Comparison of ENCODE assay signal across 8 cellular contexts in genomic region chr13:48235100-48235813, GRCh38. TPM values are rescaled to one million over a fixed set of nuclear protein-coding genes. Genes with fewer than 3 reads are reported as not detected.
DNase-seq lines count a peak whose midpoint lies in the region; ATAC-seq and TF ChIP-seq lines count a peak whose summit lies in the region.

No MANE protein-coding gene starts in this region.

- peak overlapping the region; percentile 99 for H3K4me3 ChIP-seq in CD4-positive, CD25-positive, alpha-beta regulatory T cell (ENCODE audit: low read depth, low read length)
- peak overlapping the region; percentile 60 for H3K4me3 ChIP-seq in parathyroid adenoma (ENCODE audit: low read depth, low read length)

- H3K27ac ChIP-seq in CD4-positive, CD25-positive, alpha-beta regulatory T cell (ENCODE audit: insufficient read depth, low read length, poor library complexity, severe bottlenecking), result peak overlapping the region; percentile 92
- peak overlapping the region; percentile 75 for H3K27ac ChIP-seq in parathyroid adenoma

- H3K4me1 Mint-ChIP-seq in CD4-positive, CD25-positive, alpha-beta regulatory T cell, result peaks cover 14 to 72% (median 56%) of the 10 kb centered on the region in 4 donors
- H3K4me1 Mint-ChIP-seq in activated CD8-positive, alpha-beta T cell treated with anti-CD3 and anti-CD28 coated beads, Interleukin-2, amount 10 ng/mL, durations not matched to agents 7 days and 5 days (ENCODE audit: low read depth), result peaks cover 48% of the 10 kb centered on the region

- H3K9me3 Mint-ChIP-seq in CD4-positive, CD25-positive, alpha-beta regulatory T cell, result no peaks in the 10 kb centered on the region
- no peaks in the 10 kb centered on the region for H3K9me3 Mint-ChIP-seq in activated CD8-positive, alpha-beta T cell treated with anti-CD3 and anti-CD28 coated beads, Interleukin-2, amount 10 ng/mL, durations not matched to agents 7 days and 5 days (ENCODE audit: insufficient read depth)

- ATAC-seq in CD4-positive, CD25-positive, alpha-beta regulatory T cell (ENCODE audit: low read depth in 2 of 2), result no peak
- peak; percentile 73 for ATAC-seq in GM18868 (IDR thresholded peaks at IDR 0.05; ENCODE audit: unreplicated experiment)
- peak; percentile 62 for ATAC-seq in HG03575 (IDR thresholded peaks at IDR 0.05; ENCODE audit: extremely low read depth, insufficient number of reproducible peaks, low FRiP score, unreplicated experiment)
- no peak for ATAC-seq in activated CD8-positive, alpha-beta T cell treated with anti-CD3 and anti-CD28 coated beads, Interleukin-2, amount 10 ng/mL, durations not matched to agents 7 days and 5 days
- ATAC-seq in GM19467 (IDR thresholded peaks at IDR 0.05; ENCODE audit: unreplicated experiment), result no peak

- POLR2A ChIA-PET in activated CD8-positive, alpha-beta T cell treated with anti-CD3 and anti-CD28 coated beads, Interleukin-2, amount 10 ng/mL, durations not matched to agents 7 days and 5 days (lab: Charles Lee), result interaction anchor here (0.6 to 2.6 kb wide), 10 partner anchors 9 to 109 kb away, joined by 3 to 18 read pairs (median 4); no protein-coding TSS in a partner anchor

- peaks cover 27% of the 10 kb centered on the region for H3K36me3 Mint-ChIP-seq in CD4-positive, CD25-positive, alpha-beta regulatory T cell
- H3K36me3 Mint-ChIP-seq in activated CD8-positive, alpha-beta T cell treated with anti-CD3 and anti-CD28 coated beads, Interleukin-2, amount 10 ng/mL, durations not matched to agents 7 days and 5 days (ENCODE audit: low read depth), result peaks cover 37% of the 10 kb centered on the region

- DNase-seq in CD4-positive, CD25-positive, alpha-beta regulatory T cell, result peak in 2 of 3 donors; percentile 32 to 56
- no peak for DNase-seq in activated CD8-positive, alpha-beta T cell treated with anti-CD3 and anti-CD28 coated beads, Interleukin-2, amount 10 ng/mL, durations not matched to agents 7 days and 5 days
- DNase-seq in globus pallidus (ENCODE audit: low spot score) (peak; percentile 58), HuH-7.5 (ENCODE audit: low spot score) (no peak)

- H2AFZ ChIP-seq in parathyroid adenoma, result no peak overlapping the region

- no peaks in the 10 kb centered on the region for H3K9me3 ChIP-seq in CD4-positive, CD25-positive, alpha-beta regulatory T cell (ENCODE audit: control insufficient read depth in 2 of 2, low read length in 2 of 2)
- H3K9me3 ChIP-seq in parathyroid adenoma (ENCODE audit: control insufficient read depth, low read length), result no peaks in the 10 kb centered on the region

- CTCF ChIA-PET in activated CD8-positive, alpha-beta T cell treated with anti-CD3 and anti-CD28 coated beads, Interleukin-2, amount 10 ng/mL, durations not matched to agents 7 days and 5 days (lab: Charles Lee), result interaction anchor here (0.7 to 5.8 kb wide), 15 partner anchors 12 to 345 kb away, joined by 3 to 53 read pairs (median 5); partner anchors contain the start of gene MED4

- no peaks in the 10 kb centered on the region for H3K27me3 ChIP-seq in CD4-positive, CD25-positive, alpha-beta regulatory T cell (ENCODE audit: control insufficient read depth, insufficient read depth, low read length)
- no peaks in the 10 kb centered on the region for H3K27me3 ChIP-seq in parathyroid adenoma (ENCODE audit: control insufficient read depth, insufficient read depth, low read length)

- peaks cover 65% of the 10 kb centered on the region for H3K4me1 ChIP-seq in CD4-positive, CD25-positive, alpha-beta regulatory T cell (ENCODE audit: control insufficient read depth, insufficient read depth, low read length, poor library complexity, severe bottlenecking)
- peaks cover 4% of the 10 kb centered on the region for H3K4me1 ChIP-seq in parathyroid adenoma

- peak overlapping the region; percentile 84 to 99 (median 92) for H3K27ac Mint-ChIP-seq in CD4-positive, CD25-positive, alpha-beta regulatory T cell
- no peak overlapping the region for H3K27ac Mint-ChIP-seq in activated CD8-positive, alpha-beta T cell treated with anti-CD3 and anti-CD28 coated beads, Interleukin-2, amount 10 ng/mL, durations not matched to agents 7 days and 5 days

- H3K36me3 ChIP-seq in CD4-positive, CD25-positive, alpha-beta regulatory T cell (ENCODE audit: control insufficient read depth, insufficient read depth, low read length), result peaks cover 21% of the 10 kb centered on the region
- no peaks in the 10 kb centered on the region for H3K36me3 ChIP-seq in parathyroid adenoma (ENCODE audit: control insufficient read depth, insufficient read depth, low read length)

- peaks cover 8% of the 10 kb centered on the region for H3K27me3 Mint-ChIP-seq in CD4-positive, CD25-positive, alpha-beta regulatory T cell
- no peaks in the 10 kb centered on the region for H3K27me3 Mint-ChIP-seq in activated CD8-positive, alpha-beta T cell treated with anti-CD3 and anti-CD28 coated beads, Interleukin-2, amount 10 ng/mL, durations not matched to agents 7 days and 5 days (ENCODE audit: low read depth)

- peak overlapping the region; percentile 86 for H3K4me2 ChIP-seq in parathyroid adenoma (ENCODE audit: low read length)

- peak overlapping the region; percentile 92 to 100 (median 98) for H3K4me3 Mint-ChIP-seq in CD4-positive, CD25-positive, alpha-beta regulatory T cell
- H3K4me3 Mint-ChIP-seq in activated CD8-positive, alpha-beta T cell treated with anti-CD3 and anti-CD28 coated beads, Interleukin-2, amount 10 ng/mL, durations not matched to agents 7 days and 5 days, result peak overlapping the region; percentile 94

- H3K79me2 ChIP-seq in parathyroid adenoma, result peaks cover 9% of the 10 kb centered on the region

- no peak overlapping the region for H3K9ac ChIP-seq in parathyroid adenoma

- TF ChIP-seq CTCF in parathyroid adenoma (IDR thresholded peaks at IDR 0.05), result no peak

RNA-seq across cellular contexts. Expression of gene ITM2B, which starts 2.3 kb away (rescaled TPM):
- total RNA-seq in CD4-positive, CD25-positive, alpha-beta regulatory T cell, result 324 TPM
- polyA plus RNA-seq in CD4-positive, CD25-positive, alpha-beta regulatory T cell, result 1,000 to 10,000 TPM; 1,031 to 1,148 (median 1,078) TPM
- 100 to 1,000 TPM; 243 to 244 TPM for total RNA-seq in activated CD8-positive, alpha-beta T cell treated with anti-CD3 and anti-CD28 coated beads, Interleukin-2, amount 10 ng/mL, durations not matched to agents 7 days and 5 days

Comparison
In these comparisons a context has a peak if more than half of its experiments do, and no peak if none do; other contexts are left out.
1. ATAC-seq: peak in GM18868 (single experiment) and HG03575 (single experiment); none in CD4-positive, CD25-positive, alpha-beta regulatory T cell (0 of 2), activated CD8-positive, alpha-beta T cell treated with anti-CD3 and anti-CD28 coated beads, Interleukin-2, amount 10 ng/mL, durations not matched to agents 7 days and 5 days (single experiment) and GM19467 (single experiment).
2. DNase-seq: peak in CD4-positive, CD25-positive, alpha-beta regulatory T cell (2 of 3) and globus pallidus (single experiment); none in activated CD8-positive, alpha-beta T cell treated with anti-CD3 and anti-CD28 coated beads, Interleukin-2, amount 10 ng/mL, durations not matched to agents 7 days and 5 days (single experiment) and HuH-7.5 (single experiment).